In genomic region chr4:146342600-146343192, GRCh38 we compare ENCODE assay signal across 1 cellular context.
TF ChIP-seq lines count a peak whose summit lies in the region.

No MANE protein-coding gene starts in this region.

TF ChIP-seq in WTC11, 78 proteins besides CTCF, POLR2A, EP300 and RAD21 (continued from another document):
- TF ChIP-seq ARID4B (CRISPR knock-in tag; IDR thresholded peaks at IDR 0.05; ENCODE audit: borderline replicate concordance), result no peak
- TF ChIP-seq ZNF317 (CRISPR knock-in tag; IDR thresholded peaks at IDR 0.05; ENCODE audit: borderline replicate concordance, low read depth), result no peak
- no peak for TF ChIP-seq ZNF281 (CRISPR knock-in tag; IDR thresholded peaks at IDR 0.05)
- no peak for TF ChIP-seq USF1 (CRISPR knock-in tag; IDR thresholded peaks at IDR 0.05)
- no peak for TF ChIP-seq FOXJ3 (CRISPR knock-in tag; IDR thresholded peaks at IDR 0.05; ENCODE audit: borderline replicate concordance)
- TF ChIP-seq SMAD4 (CRISPR knock-in tag; IDR thresholded peaks at IDR 0.05), result no peak
- no peak for TF ChIP-seq PREB (CRISPR knock-in tag; IDR thresholded peaks at IDR 0.05; ENCODE audit: borderline replicate concordance)
- no peak for TF ChIP-seq ZNF219 (CRISPR knock-in tag; IDR thresholded peaks at IDR 0.05; ENCODE audit: borderline replicate concordance)
- TF ChIP-seq NFATC4 (CRISPR knock-in tag; IDR thresholded peaks at IDR 0.05), result no peak
- TF ChIP-seq MXD4 (CRISPR knock-in tag; IDR thresholded peaks at IDR 0.05; ENCODE audit: borderline replicate concordance), result no peak
